In genomic region chr12:67572492-67572891, GRCh38 we compare ENCODE assay signal across 17 cellular contexts.
A peak's percentile ranks its signal among the peaks of the same experiment; 100 is the strongest.
DNase-seq lines count a peak whose midpoint lies in the region; ATAC-seq and TF ChIP-seq lines count a peak whose summit lies in the region.
"Had no signal": no experiment of that assay in that cellular context is flagged by ENCODE, and none has a peak within 500 bp of the region (broad histone marks: within the 10 kb centered on the region; RNA-seq: fewer than 3 reads in every experiment).

No MANE protein-coding gene starts in this region.

- H3K27me3 Mint-ChIP-seq in GM23338 (ENCODE audit: insufficient read depth, low read depth, poor library complexity): no peaks in the 10 kb centered on the region
- H3K27me3 Mint-ChIP-seq in mesothelial cell of epicardium (ENCODE audit: low read depth): no peaks in the 10 kb centered on the region

- H3K4me2 ChIP-seq in GM23338: no peak overlapping the region

- no peaks in the 10 kb centered on the region for H3K4me1 ChIP-seq in GM23338 (ENCODE audit: insufficient read depth)

- no peak overlapping the region for H3K4me3 ChIP-seq in GM23338

- ATAC-seq in GM23338 (peak; percentile 93), HG02840 (IDR thresholded peaks at IDR 0.05; ENCODE audit: low FRiP score, unreplicated experiment) (no peak)
- ATAC-seq: PC-3 had no signal

- H3K4me1 Mint-ChIP-seq in GM23338 (peaks cover 2% of the 10 kb centered on the region; the same call in 1 of the 3 replicates), mesothelial cell of epicardium (peaks cover 5% of the 10 kb centered on the region)
- H3K4me1 Mint-ChIP-seq: CD14-positive monocyte had no signal

- no peaks in the 10 kb centered on the region for H4K20me1 ChIP-seq in GM23338 (replicated peaks; ENCODE audit: insufficient read depth)

- H3K4me3 Mint-ChIP-seq in GM23338 (no peak overlapping the region), mesothelial cell of epicardium (no peak overlapping the region)
- H3K4me3 Mint-ChIP-seq: CD14-positive monocyte had no signal

- peak; percentile 29 for DNase-seq in GM23338 (ENCODE audit: low spot score)
- DNase-seq in NCI-H2029 (lab: John Stamatoyannopoulos, UW): peak; percentile 70
- DNase-seq in NCI-H510A (lab: John Stamatoyannopoulos, UW): peak; percentile 12
- DNase-seq in iPS-NIHi11 (ENCODE audit: low spot score): peak; percentile 50
- no peak for DNase-seq in DMS79 (lab: John Stamatoyannopoulos, UW)
- DNase-seq in NAMALWA (ENCODE audit: low spot score): no peak
- DNase-seq in mesothelial cell of epicardium (ENCODE audit: low spot score in 2 of 2, unreplicated experiment in 2 of 2): no peak
- DNase-seq: AML-193, COR-L47, HCEC 1CT, NCI-H1436 treated with DMSO at 0.1 percent for 48 hours, NCI-H2227 treated with DMSO at 0.1 percent for 48 hours, PC-3, T-helper 2 cell had no signal

- H3K27ac Mint-ChIP-seq in GM23338 (no peak overlapping the region), mesothelial cell of epicardium (no peak overlapping the region)
- H3K27ac Mint-ChIP-seq: CD14-positive monocyte had no signal

- no peaks in the 10 kb centered on the region for H3K27me3 ChIP-seq in GM23338 (ENCODE audit: insufficient read depth)

- H2AFZ ChIP-seq in GM23338: peak overlapping the region; percentile 1; the same call in 1 of the 2 replicates

- TF ChIP-seq CTCF in GM23338 (conservative IDR thresholded peaks at IDR 0.05; ENCODE audit: low read depth in 2 of 2) (no peak), mesothelial cell of epicardium (IDR thresholded peaks at IDR 0.05; ENCODE audit: unreplicated experiment) (no peak)

- no peaks in the 10 kb centered on the region for H3K9me3 Mint-ChIP-seq in GM23338
- peaks cover 5% of the 10 kb centered on the region for H3K9me3 Mint-ChIP-seq in mesothelial cell of epicardium

- H3K9me2 ChIP-seq in GM23338 (ENCODE audit: insufficient read depth): peaks cover 13% of the 10 kb centered on the region

- H3F3A ChIP-seq in GM23338 (replicated peaks; ENCODE audit: low read depth): no peaks in the 10 kb centered on the region

- no peak overlapping the region for H3K27ac ChIP-seq in GM23338 (ENCODE audit: low read depth)
- H3K27ac ChIP-seq: RWPE1 had no signal

- H3K36me3 Mint-ChIP-seq in GM23338 (ENCODE audit: low read depth): no peaks in the 10 kb centered on the region
- H3K36me3 Mint-ChIP-seq in mesothelial cell of epicardium: no peaks in the 10 kb centered on the region
- H3K36me3 Mint-ChIP-seq: CD14-positive monocyte had no signal

- H3K79me2 ChIP-seq in GM23338 (replicated peaks; ENCODE audit: insufficient read depth): no peaks in the 10 kb centered on the region

- no peaks in the 10 kb centered on the region for H3K36me3 ChIP-seq in GM23338 (ENCODE audit: insufficient read depth)

TF ChIP-seq in GM23338, 12 proteins besides CTCF, POLR2A, EP300 and RAD21 (continues in another document):
- no peak for TF ChIP-seq EZH2phosphoT487 (IDR thresholded peaks at IDR 0.05; ENCODE audit: unreplicated experiment)
- no peak for TF ChIP-seq EZH2 (IDR thresholded peaks at IDR 0.05; ENCODE audit: low read depth, unreplicated experiment)
- TF ChIP-seq, protein P1, sequence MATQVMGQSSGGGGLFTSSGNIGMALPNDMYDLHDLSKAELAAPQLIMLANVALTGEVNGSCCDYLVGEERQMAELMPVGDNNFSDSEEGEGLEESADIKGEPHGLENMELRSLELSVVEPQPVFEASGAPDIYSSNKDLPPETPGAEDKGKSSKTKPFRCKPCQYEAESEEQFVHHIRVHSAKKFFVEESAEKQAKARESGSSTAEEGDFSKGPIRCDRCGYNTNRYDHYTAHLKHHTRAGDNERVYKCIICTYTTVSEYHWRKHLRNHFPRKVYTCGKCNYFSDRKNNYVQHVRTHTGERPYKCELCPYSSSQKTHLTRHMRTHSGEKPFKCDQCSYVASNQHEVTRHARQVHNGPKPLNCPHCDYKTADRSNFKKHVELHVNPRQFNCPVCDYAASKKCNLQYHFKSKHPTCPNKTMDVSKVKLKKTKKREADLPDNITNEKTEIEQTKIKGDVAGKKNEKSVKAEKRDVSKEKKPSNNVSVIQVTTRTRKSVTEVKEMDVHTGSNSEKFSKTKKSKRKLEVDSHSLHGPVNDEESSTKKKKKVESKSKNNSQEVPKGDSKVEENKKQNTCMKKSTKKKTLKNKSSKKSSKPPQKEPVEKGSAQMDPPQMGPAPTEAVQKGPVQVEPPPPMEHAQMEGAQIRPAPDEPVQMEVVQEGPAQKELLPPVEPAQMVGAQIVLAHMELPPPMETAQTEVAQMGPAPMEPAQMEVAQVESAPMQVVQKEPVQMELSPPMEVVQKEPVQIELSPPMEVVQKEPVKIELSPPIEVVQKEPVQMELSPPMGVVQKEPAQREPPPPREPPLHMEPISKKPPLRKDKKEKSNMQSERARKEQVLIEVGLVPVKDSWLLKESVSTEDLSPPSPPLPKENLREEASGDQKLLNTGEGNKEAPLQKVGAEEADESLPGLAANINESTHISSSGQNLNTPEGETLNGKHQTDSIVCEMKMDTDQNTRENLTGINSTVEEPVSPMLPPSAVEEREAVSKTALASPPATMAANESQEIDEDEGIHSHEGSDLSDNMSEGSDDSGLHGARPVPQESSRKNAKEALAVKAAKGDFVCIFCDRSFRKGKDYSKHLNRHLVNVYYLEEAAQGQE (IDR thresholded peaks at IDR 0.05; ENCODE audit: unreplicated experiment): no peak
- no peak for TF ChIP-seq ZNF331 (CRISPR knock-in tag; IDR thresholded peaks at IDR 0.05; ENCODE audit: low read depth)
- TF ChIP-seq STAT1 (IDR thresholded peaks at IDR 0.05; ENCODE audit: unreplicated experiment): no peak
- TF ChIP-seq CREB1 (CRISPR knock-in tag; IDR thresholded peaks at IDR 0.05; ENCODE audit: low read depth): no peak
- no peak for TF ChIP-seq NANOG (IDR thresholded peaks at IDR 0.05; ENCODE audit: borderline replicate concordance)
- TF ChIP-seq ZNF114 (CRISPR knock-in tag; IDR thresholded peaks at IDR 0.05): no peak
- TF ChIP-seq ZNF462 (CRISPR knock-in tag; IDR thresholded peaks at IDR 0.05): no peak

Comparison
In these comparisons a context has a peak if more than half of its experiments do, and no peak if none do; other contexts are left out.
1. DNase-seq: peak in GM23338 (single experiment), NCI-H2029 (single experiment), NCI-H510A (single experiment) and iPS-NIHi11 (single experiment); none in DMS79 (single experiment), NAMALWA (single experiment) and mesothelial cell of epicardium (0 of 2).